25 cellular contexts compared by ENCODE assay signal in the genomic region with DNA sequence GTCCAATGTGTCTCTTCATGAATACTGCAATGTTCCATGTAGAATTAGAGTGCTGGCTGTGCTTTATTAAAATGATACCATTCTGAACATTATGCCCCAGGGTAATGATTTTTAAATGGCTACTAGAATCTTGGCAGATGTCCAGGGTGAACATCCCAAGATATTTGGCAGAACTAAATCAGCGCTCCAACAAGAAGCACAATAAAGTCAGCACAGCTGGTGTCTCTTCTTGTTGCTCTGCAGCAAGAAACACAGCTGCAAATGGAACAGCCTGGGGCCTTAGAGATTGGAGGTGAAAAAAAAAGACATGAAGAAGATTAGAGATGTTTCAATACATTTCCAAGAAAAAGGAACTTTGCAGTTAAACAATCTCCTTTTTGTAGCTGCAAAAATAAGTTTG.
DNase-seq lines count a peak whose midpoint lies in the region; ATAC-seq and TF ChIP-seq lines count a peak whose summit lies in the region.
"Had no signal": no experiment of that assay in that cellular context is flagged by ENCODE, and none has a peak within 500 bp of the region (broad histone marks: within the 10 kb centered on the region; RNA-seq: fewer than 3 reads in every experiment).

No MANE protein-coding gene starts in this region.

- H3K36me3 Mint-ChIP-seq in WTC11, result 0 out of 2 replicates have a peak, but pooled peaks cover 2% of the 10 kb centered on the region
- H3K36me3 Mint-ChIP-seq: activated naive CD4-positive, alpha-beta T cell treated with anti-CD3 and anti-CD28 coated beads, Interleukin-2, amount 50 U/mL, for 72 hours; brain; stimulated activated naive B cell treated with anti-CD40 and anti-IgM and Interleukin-4, amounts not matched to agents 10 μg/mL and 1 μg/mL and 100 μg/mL, for 72 hours had no signal

- CTCF ChIA-PET in WTC11 (lab: Charles Lee), result no interaction called here

- no peaks in the 10 kb centered on the region for H3K36me3 ChIP-seq in neuronal stem cell (replicated peaks in 1 of 2; ENCODE audit: control insufficient read depth in 2 of 2, insufficient read depth in 2 of 2, low read length in 2 of 2)
- no peaks in the 10 kb centered on the region for H3K36me3 ChIP-seq in body of pancreas (replicated peaks in 1 of 2; ENCODE audit: insufficient read depth in 1 of 2, low read depth in 2 of 2)
- H3K36me3 ChIP-seq: colonic mucosa, gastroesophageal sphincter, left ventricle myocardium inferior, tibial artery had no signal

- H3K27ac ChIP-seq in neuronal stem cell (replicated peaks; ENCODE audit: low read length) (no peak overlapping the region), body of pancreas (no peak overlapping the region)
- H3K27ac ChIP-seq: colonic mucosa, gastroesophageal sphincter, left ventricle myocardium inferior, tibial artery had no signal

- H3K4me3 ChIP-seq in neuronal stem cell (ENCODE audit: low read length in 2 of 2) (no peak overlapping the region), body of pancreas (no peak overlapping the region)
- H3K4me3 ChIP-seq: colonic mucosa, gastroesophageal sphincter, left ventricle myocardium inferior, tibial artery had no signal

- TF ChIP-seq CTCF in WTC11 (IDR thresholded peaks at IDR 0.05) (no peak), body of pancreas (IDR thresholded peaks at IDR 0.05) (no peak)

- POLR2A ChIA-PET in WTC11 (lab: Charles Lee), result no interaction called here

- H3K18ac ChIP-seq in neuronal stem cell (ENCODE audit: low read length), result no peak overlapping the region

- H3K9me3 ChIP-seq in neuronal stem cell (replicated peaks in 1 of 2; ENCODE audit: control insufficient read depth in 2 of 2, insufficient read depth in 1 of 2, low read depth in 1 of 2, low read length in 2 of 2), result no peaks in the 10 kb centered on the region
- H3K9me3 ChIP-seq in body of pancreas, result no peaks in the 10 kb centered on the region
- H3K9me3 ChIP-seq: colonic mucosa, gastroesophageal sphincter, left ventricle myocardium inferior, tibial artery had no signal

- intact Hi-C loops in body of pancreas (cut with DNase I), result no loop called here

- H3K9me3 Mint-ChIP-seq in WTC11, result peaks cover 5% of the 10 kb centered on the region; the same call in 1 of the 2 replicates
- H3K9me3 Mint-ChIP-seq: brain; stimulated activated naive B cell treated with anti-CD40 and anti-IgM and Interleukin-4, amounts not matched to agents 10 μg/mL and 1 μg/mL and 100 μg/mL, for 72 hours had no signal

- H2AFZ ChIP-seq in neuronal stem cell (ENCODE audit: low read length), result no peak overlapping the region

- H2BK5ac ChIP-seq in neuronal stem cell (ENCODE audit: low read length), result no peak overlapping the region

- whole genome bisulfite sequencing in neuronal stem cell (ENCODE audit: extremely low coverage in 2 of 2, insufficient read length in 2 of 2, insufficient replicate concordance in 1 of 2), 2 donors, result no CpG with 5 or more reads among the region's 1 CpG
- WGBS in body of pancreas, 2 donors, result 90 to 100% methylated on average over 1 of the region's 1 CpG

- no peak for TF ChIP-seq POLR2A in body of pancreas (IDR thresholded peaks at IDR 0.05)

- DNase-seq in NCI-H1105 (lab: John Stamatoyannopoulos, UW), result peak; percentile 18
- peak; percentile 42 for DNase-seq in NCI-H345 (lab: John Stamatoyannopoulos, UW)
- DNase-seq in WTC11 (ENCODE audit: low spot score), result no peak
- DNase-seq in neuronal stem cell (ENCODE audit: low spot score), result peak; percentile 4
- DNase-seq in body of pancreas, result no peak
- no peak for DNase-seq in DMS153 treated with DMSO at 0.1 percent for 48 hours (lab: John Stamatoyannopoulos, UW; ENCODE audit: unreplicated experiment)
- DNase-seq: activated CD4-positive, CD25-positive, alpha-beta regulatory T cell; activated CD8-positive, alpha-beta memory T cell treated with anti-CD3 and anti-CD28 coated beads for 24 hours; Calu3; colonic mucosa; Kasumi-1; left ventricle myocardium inferior; NCI-H2029; occipital lobe; right cardiac atrium; stimulated activated naive B cell treated with anti-CD40 and anti-IgM and Interleukin-4, amounts not matched to agents 10 μg/mL and 1 μg/mL and 100 μg/mL, for 72 hours; T-helper 2 cell; tibial artery had no signal

- no peak overlapping the region for H3K14ac ChIP-seq in neuronal stem cell (ENCODE audit: low read length)

- H3K4me1 Mint-ChIP-seq in WTC11, result peaks cover 5% of the 10 kb centered on the region
- H3K4me1 Mint-ChIP-seq: B cell; stimulated activated naive B cell treated with anti-CD40 and anti-IgM and Interleukin-4, amounts not matched to agents 10 μg/mL and 1 μg/mL and 100 μg/mL, for 72 hours had no signal

- H2AK5ac ChIP-seq in neuronal stem cell (ENCODE audit: low read depth, low read length), result no peak overlapping the region

- H4K8ac ChIP-seq in neuronal stem cell (ENCODE audit: low read depth, low read length), result no peak overlapping the region

- no peaks in the 10 kb centered on the region for H3K79me1 ChIP-seq in neuronal stem cell (ENCODE audit: low read depth, low read length)

- ATAC-seq in WTC11 (no peak), GM18519 (IDR thresholded peaks at IDR 0.05; ENCODE audit: low FRiP score, unreplicated experiment) (no peak), GM19452 (IDR thresholded peaks at IDR 0.05; ENCODE audit: unreplicated experiment) (no peak), body of pancreas (no peak)
- ATAC-seq: activated naive CD4-positive, alpha-beta T cell treated with anti-CD3 and anti-CD28 coated beads, Interleukin-2, amount 50 U/mL, for 72 hours; gastroesophageal sphincter; right cardiac atrium; Right ventricle myocardium inferior; stimulated activated naive B cell treated with anti-CD40 and anti-IgM and Interleukin-4, amounts not matched to agents 10 μg/mL and 1 μg/mL and 100 μg/mL, for 72 hours had no signal

- no peak overlapping the region for H3K9ac ChIP-seq in neuronal stem cell (ENCODE audit: low read depth, low read length, poor library complexity)

- H2BK120ac ChIP-seq in neuronal stem cell (ENCODE audit: low read depth, low read length), result no peak overlapping the region

- H3K27me3 ChIP-seq in neuronal stem cell (ENCODE audit: control insufficient read depth in 3 of 3, insufficient read depth in 3 of 3, low read depth in 1 of 3, low read length in 3 of 3) (no peaks in the 10 kb centered on the region), body of pancreas (no peaks in the 10 kb centered on the region)
- H3K27me3 ChIP-seq: colonic mucosa, gastroesophageal sphincter, tibial artery had no signal

- no peak overlapping the region for H3K4me3 Mint-ChIP-seq in WTC11
- H3K4me3 Mint-ChIP-seq: B cell; brain; stimulated activated naive B cell treated with anti-CD40 and anti-IgM and Interleukin-4, amounts not matched to agents 10 μg/mL and 1 μg/mL and 100 μg/mL, for 72 hours had no signal

- no peak overlapping the region for H3K4me2 ChIP-seq in neuronal stem cell (ENCODE audit: insufficient read depth, low read length, poor library complexity, severe bottlenecking)

- no peak overlapping the region for H2BK12ac ChIP-seq in neuronal stem cell (ENCODE audit: low read length)

- H2BK15ac ChIP-seq in neuronal stem cell (ENCODE audit: low read length), result no peak overlapping the region

- H3K4me1 ChIP-seq in neuronal stem cell (ENCODE audit: control insufficient read depth in 2 of 2, insufficient read depth in 1 of 2, low read depth in 1 of 2, low read length in 2 of 2) (no peaks in the 10 kb centered on the region), body of pancreas (no peaks in the 10 kb centered on the region)
- H3K4me1 ChIP-seq: colonic mucosa, gastroesophageal sphincter, left ventricle myocardium inferior, tibial artery had no signal

- no peak overlapping the region for H3K23ac ChIP-seq in neuronal stem cell (ENCODE audit: low read depth, low read length, poor library complexity)

- no peak overlapping the region for H4K91ac ChIP-seq in neuronal stem cell (ENCODE audit: low read depth, low read length, poor library complexity)

- H3K27me3 Mint-ChIP-seq in WTC11 (ENCODE audit: low read depth), result no peaks in the 10 kb centered on the region
- H3K27me3 Mint-ChIP-seq: B cell; brain; stimulated activated naive B cell treated with anti-CD40 and anti-IgM and Interleukin-4, amounts not matched to agents 10 μg/mL and 1 μg/mL and 100 μg/mL, for 72 hours had no signal

- no peak overlapping the region for H3K4ac ChIP-seq in neuronal stem cell (ENCODE audit: low read length)

- H3K27ac Mint-ChIP-seq in WTC11, result 0 out of 2 replicates have a peak overlapping the region, but pooled peaks have one; percentile 36
- H3K27ac Mint-ChIP-seq: activated naive CD4-positive, alpha-beta T cell treated with anti-CD3 and anti-CD28 coated beads, Interleukin-2, amount 50 U/mL, for 72 hours; B cell; stimulated activated naive B cell treated with anti-CD40 and anti-IgM and Interleukin-4, amounts not matched to agents 10 μg/mL and 1 μg/mL and 100 μg/mL, for 72 hours had no signal

TF ChIP-seq in WTC11, 78 proteins besides CTCF, POLR2A, EP300 and RAD21 (continues in another document):
- TF ChIP-seq, protein P1, sequence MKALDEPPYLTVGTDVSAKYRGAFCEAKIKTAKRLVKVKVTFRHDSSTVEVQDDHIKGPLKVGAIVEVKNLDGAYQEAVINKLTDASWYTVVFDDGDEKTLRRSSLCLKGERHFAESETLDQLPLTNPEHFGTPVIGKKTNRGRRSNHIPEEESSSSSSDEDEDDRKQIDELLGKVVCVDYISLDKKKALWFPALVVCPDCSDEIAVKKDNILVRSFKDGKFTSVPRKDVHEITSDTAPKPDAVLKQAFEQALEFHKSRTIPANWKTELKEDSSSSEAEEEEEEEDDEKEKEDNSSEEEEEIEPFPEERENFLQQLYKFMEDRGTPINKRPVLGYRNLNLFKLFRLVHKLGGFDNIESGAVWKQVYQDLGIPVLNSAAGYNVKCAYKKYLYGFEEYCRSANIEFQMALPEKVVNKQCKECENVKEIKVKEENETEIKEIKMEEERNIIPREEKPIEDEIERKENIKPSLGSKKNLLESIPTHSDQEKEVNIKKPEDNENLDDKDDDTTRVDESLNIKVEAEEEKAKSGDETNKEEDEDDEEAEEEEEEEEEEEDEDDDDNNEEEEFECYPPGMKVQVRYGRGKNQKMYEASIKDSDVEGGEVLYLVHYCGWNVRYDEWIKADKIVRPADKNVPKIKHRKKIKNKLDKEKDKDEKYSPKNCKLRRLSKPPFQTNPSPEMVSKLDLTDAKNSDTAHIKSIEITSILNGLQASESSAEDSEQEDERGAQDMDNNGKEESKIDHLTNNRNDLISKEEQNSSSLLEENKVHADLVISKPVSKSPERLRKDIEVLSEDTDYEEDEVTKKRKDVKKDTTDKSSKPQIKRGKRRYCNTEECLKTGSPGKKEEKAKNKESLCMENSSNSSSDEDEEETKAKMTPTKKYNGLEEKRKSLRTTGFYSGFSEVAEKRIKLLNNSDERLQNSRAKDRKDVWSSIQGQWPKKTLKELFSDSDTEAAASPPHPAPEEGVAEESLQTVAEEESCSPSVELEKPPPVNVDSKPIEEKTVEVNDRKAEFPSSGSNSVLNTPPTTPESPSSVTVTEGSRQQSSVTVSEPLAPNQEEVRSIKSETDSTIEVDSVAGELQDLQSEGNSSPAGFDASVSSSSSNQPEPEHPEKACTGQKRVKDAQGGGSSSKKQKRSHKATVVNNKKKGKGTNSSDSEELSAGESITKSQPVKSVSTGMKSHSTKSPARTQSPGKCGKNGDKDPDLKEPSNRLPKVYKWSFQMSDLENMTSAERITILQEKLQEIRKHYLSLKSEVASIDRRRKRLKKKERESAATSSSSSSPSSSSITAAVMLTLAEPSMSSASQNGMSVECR (CRISPR knock-in tag; IDR thresholded peaks at IDR 0.05; ENCODE audit: borderline replicate concordance), result no peak
- no peak for TF ChIP-seq NFATC4 (CRISPR knock-in tag; IDR thresholded peaks at IDR 0.05)

Comparison
In these comparisons a context has a peak if more than half of its experiments do, and no peak if none do; other contexts are left out.
1. DNase-seq: peak in NCI-H1105 (single experiment), NCI-H345 (single experiment) and neuronal stem cell (single experiment); none in WTC11 (single experiment), body of pancreas (0 of 4) and DMS153 treated with DMSO at 0.1 percent for 48 hours (single experiment).